ENCODE assay signal across 21 cellular contexts in the genomic region with DNA sequence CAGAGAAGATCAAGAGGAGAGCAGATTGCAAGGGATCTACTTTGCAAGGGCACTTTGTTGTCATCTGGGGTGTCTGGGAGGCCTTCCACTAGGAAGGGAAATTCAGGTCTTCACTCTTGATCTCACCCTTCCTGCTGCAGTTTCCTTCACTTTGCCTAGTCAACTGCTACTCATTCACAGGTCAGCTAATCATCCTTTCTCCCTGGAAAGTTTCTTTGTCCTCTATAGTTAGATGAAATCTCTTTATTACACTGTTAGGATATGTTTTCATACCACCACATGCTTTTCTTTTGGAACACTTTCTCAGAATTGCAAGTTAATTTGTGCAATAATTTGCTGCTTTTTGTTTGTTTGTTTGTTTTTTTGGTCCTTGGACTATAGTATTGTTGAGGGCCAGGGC.
"Had no signal": no experiment of that assay in that cellular context is flagged by ENCODE, and none has a peak within 500 bp of the region (broad histone marks: within the 10 kb centered on the region; RNA-seq: fewer than 3 reads in every experiment).

No MANE protein-coding gene starts in this region.

- H3K79me2 ChIP-seq: hepatocyte had no signal

- H3K9me3 ChIP-seq: left ventricle myocardium inferior, lower lobe of right lung, pancreas had no signal

- DNase-seq: cortex of kidney; effector memory CD8-positive, alpha-beta T cell; foreskin melanocyte; head of caudate nucleus; kidney; left cardiac atrium; left ventricle myocardium inferior; lower lobe of right lung; midbrain; nucleus accumbens; pancreas; right cardiac atrium; small intestine; stimulated activated CD4-positive, alpha-beta T cell treated with anti-CD3 and anti-CD28 coated beads, Interleukin-12 subunit alpha, Interleukin-12 subunit beta, amount 100 ng/mL, for 4 hours; stimulated activated naive CD4-positive, alpha-beta T cell treated with Interleukin-2 at 50 U/mL for 16 hours; trophoblast cell had no signal

- H3K27ac Mint-ChIP-seq: effector memory CD8-positive, alpha-beta T cell; memory B cell; natural killer cell treated with Interleukin-12 subunit alpha and Interleukin-12 subunit beta and Interleukin-15 and Interleukin-18, amount 100 ng/mL, for 72 hours; neural progenitor cell; progenitor cell of endocrine pancreas had no signal

- H3K4me1 Mint-ChIP-seq: memory B cell, neural progenitor cell had no signal

- H3K27ac ChIP-seq: hepatocyte, left ventricle myocardium inferior, lower lobe of right lung, neural progenitor cell, pancreas had no signal

- H3K27me3 Mint-ChIP-seq: effector memory CD8-positive, alpha-beta T cell; memory B cell; natural killer cell treated with Interleukin-12 subunit alpha and Interleukin-12 subunit beta and Interleukin-15 and Interleukin-18, amount 100 ng/mL, for 72 hours; progenitor cell of endocrine pancreas had no signal

- H3K4me3 ChIP-seq: hepatocyte, left ventricle myocardium inferior, lower lobe of right lung, neural progenitor cell, pancreas had no signal

- H3K9me3 Mint-ChIP-seq: neural progenitor cell had no signal

- H2AFZ ChIP-seq: hepatocyte, neural progenitor cell had no signal

- H3K36me3 Mint-ChIP-seq: memory B cell; natural killer cell treated with Interleukin-12 subunit alpha and Interleukin-12 subunit beta and Interleukin-15 and Interleukin-18, amount 100 ng/mL, for 72 hours; neural progenitor cell had no signal

- H3K4me1 ChIP-seq: left ventricle myocardium inferior, lower lobe of right lung, neural progenitor cell, pancreas had no signal

- H3K36me3 ChIP-seq: left ventricle myocardium inferior, lower lobe of right lung, neural progenitor cell, pancreas had no signal

- H3K4me3 Mint-ChIP-seq: effector memory CD8-positive, alpha-beta T cell; memory B cell; natural killer cell treated with Interleukin-12 subunit alpha and Interleukin-12 subunit beta and Interleukin-15 and Interleukin-18, amount 100 ng/mL, for 72 hours; neural progenitor cell had no signal

- H3K4me2 ChIP-seq: hepatocyte, neural progenitor cell had no signal

- H3K9ac ChIP-seq: neural progenitor cell had no signal

- H3K27me3 ChIP-seq: hepatocyte, neural progenitor cell had no signal
